Comparison of ENCODE assay signal across 10 cellular contexts in genomic region chr1:36207339-36207738, GRCh38. TPM values are rescaled to one million over a fixed set of nuclear protein-coding genes. Genes with fewer than 3 reads are reported as not detected.
DNase-seq lines count a peak whose midpoint lies in the region; ATAC-seq, FAIRE-seq and TF ChIP-seq lines count a peak whose summit lies in the region.
"Had no signal": no experiment of that assay in that cellular context is flagged by ENCODE, and none has a peak within 500 bp of the region (broad histone marks: within the 10 kb centered on the region; RNA-seq: fewer than 3 reads in every experiment).

No MANE protein-coding gene starts in this region.

- H3K27ac ChIP-seq in HUES48 (ENCODE audit: low read depth, low read length): peak overlapping the region; percentile 38
- no peak overlapping the region for H3K27ac ChIP-seq in astrocyte (ENCODE audit: low read depth, low read length)
- H3K27ac ChIP-seq: Peyer's patch had no signal

- no peak overlapping the region for H3K27ac Mint-ChIP-seq in astrocyte (ENCODE audit: unreplicated experiment)

- DNase-seq in astrocyte (ENCODE audit: low read depth) (peak; percentile 75), stromal cell of bone marrow (ENCODE audit: low read depth) (peak; percentile 93)
- no peak for DNase-seq in activated CD4-positive, CD25-positive, alpha-beta regulatory T cell (lab: John Stamatoyannopoulos, UW)
- DNase-seq: activated CD8-positive, alpha-beta memory T cell treated with anti-CD3 and anti-CD28 coated beads, Interleukin-2, amount 50 U/mL, for 4 hours had no signal

- no peak for TF ChIP-seq CTCF in astrocyte (IDR thresholded peaks at IDR 0.05; ENCODE audit: insufficient read depth, low read depth, low read length)

- ATAC-seq in GM19023 (IDR thresholded peaks at IDR 0.05; ENCODE audit: unreplicated experiment): no peak
- no peak for ATAC-seq in HG02840 (IDR thresholded peaks at IDR 0.05; ENCODE audit: low FRiP score, unreplicated experiment)
- ATAC-seq in GM18498 (IDR thresholded peaks at IDR 0.05; ENCODE audit: unreplicated experiment): no peak

- no peak overlapping the region for H3K4me3 Mint-ChIP-seq in astrocyte (ENCODE audit: unreplicated experiment)

- no peaks in the 10 kb centered on the region for H3K36me3 ChIP-seq in HUES48 (ENCODE audit: control insufficient read depth, insufficient read depth, low read length)
- no peaks in the 10 kb centered on the region for H3K36me3 ChIP-seq in astrocyte (ENCODE audit: insufficient read depth, low read length)
- H3K36me3 ChIP-seq: Peyer's patch had no signal

- H3K27me3 Mint-ChIP-seq in astrocyte (ENCODE audit: low read depth, unreplicated experiment): no peaks in the 10 kb centered on the region

- H3K4me1 ChIP-seq in HUES48 (ENCODE audit: control insufficient read depth, insufficient read depth, low read length) (0 out of 2 replicates have a peak, but pooled peaks cover 3% of the 10 kb centered on the region), astrocyte (ENCODE audit: insufficient read depth, low read length) (peaks cover 7% of the 10 kb centered on the region)

- H3K9me3 ChIP-seq in HUES48 (ENCODE audit: control insufficient read depth, insufficient read depth, low read length) (no peaks in the 10 kb centered on the region), astrocyte (ENCODE audit: insufficient read depth, low read depth, low read length) (no peaks in the 10 kb centered on the region)
- H3K9me3 ChIP-seq: Peyer's patch had no signal

- no peaks in the 10 kb centered on the region for H4K20me1 ChIP-seq in astrocyte (ENCODE audit: insufficient read depth, low read length)

- FAIRE-seq in astrocyte (lab: Jason Lieb, UNC) (no peak), islet of Langerhans (lab: Jason Lieb, UNC) (peak; percentile 68)

- no peaks in the 10 kb centered on the region for H3K9me3 Mint-ChIP-seq in astrocyte (ENCODE audit: unreplicated experiment)

- peak overlapping the region; percentile 63 for H2AFZ ChIP-seq in astrocyte (ENCODE audit: low read depth, low read length)

- H3K4me3 ChIP-seq in HUES48 (ENCODE audit: low read depth, low read length) (no peak overlapping the region), astrocyte (ENCODE audit: insufficient read depth, low read depth, low read length) (no peak overlapping the region)
- H3K4me3 ChIP-seq: Peyer's patch had no signal

- no peaks in the 10 kb centered on the region for H3K79me2 ChIP-seq in astrocyte (ENCODE audit: insufficient read depth, low read length)

- peaks cover 12% of the 10 kb centered on the region for H3K4me1 Mint-ChIP-seq in astrocyte (ENCODE audit: low read depth, unreplicated experiment)

- H3K4me2 ChIP-seq in astrocyte (ENCODE audit: low read length): peak overlapping the region; percentile 44

- H3K36me3 Mint-ChIP-seq in astrocyte (ENCODE audit: low read depth, unreplicated experiment): no peaks in the 10 kb centered on the region

- H3K27me3 ChIP-seq in HUES48 (ENCODE audit: control insufficient read depth, insufficient read depth, low read length): no peaks in the 10 kb centered on the region
- H3K27me3 ChIP-seq in astrocyte (ENCODE audit: insufficient read depth, low read length): no peaks in the 10 kb centered on the region
- H3K27me3 ChIP-seq: Peyer's patch had no signal

- H3K9ac ChIP-seq in HUES48 (ENCODE audit: low read depth, low read length) (no peak overlapping the region), astrocyte (ENCODE audit: low read length) (peak overlapping the region; percentile 23)

RNA-seq across cellular contexts. Expression of gene THRAP3, which starts 16.9 kb away (rescaled TPM):
- total RNA-seq in astrocyte: 109 and 110 TPM in 2 replicates

RNA-seq across cellular contexts. Expression of gene MAP7D1, which starts 51.4 kb away (rescaled TPM):
- 259 and 271 TPM in 2 replicates for total RNA-seq in astrocyte

RNA-seq across cellular contexts. Expression of gene TRAPPC3, which starts 58.1 kb away (rescaled TPM):
- total RNA-seq in astrocyte: 87.1 and 87.6 TPM in 2 replicates

Comparison
In these comparisons a context has a peak if more than half of its experiments do, and no peak if none do; other contexts are left out.
1. DNase-seq: peak in astrocyte (single experiment) and stromal cell of bone marrow (single experiment); none in activated CD4-positive, CD25-positive, alpha-beta regulatory T cell (0 of 4).